12 cellular contexts compared by ENCODE assay signal in genomic region chr7:129864042-129864441, GRCh38.
DNase-seq lines count a peak whose midpoint lies in the region; ATAC-seq and TF ChIP-seq lines count a peak whose summit lies in the region.
"Had no signal": no experiment of that assay in that cellular context is flagged by ENCODE, and none has a peak within 500 bp of the region (broad histone marks: within the 10 kb centered on the region; RNA-seq: fewer than 3 reads in every experiment).

No MANE protein-coding gene starts in this region.

- no peaks in the 10 kb centered on the region for H3K9me3 ChIP-seq in psoas muscle
- H3K9me3 ChIP-seq: right lobe of liver had no signal

- H3K36me3 ChIP-seq in psoas muscle (ENCODE audit: insufficient read depth in 1 of 2, low read depth in 1 of 2): no peaks in the 10 kb centered on the region
- H3K36me3 ChIP-seq: right lobe of liver had no signal

- TF ChIP-seq CTCF in fibroblast of mammary gland (conservative IDR thresholded peaks at IDR 0.05; ENCODE audit: control insufficient read depth, insufficient read depth, low read depth, low read length): no peak
- TF ChIP-seq CTCF in psoas muscle (IDR thresholded peaks at IDR 0.05): no peak

- peaks cover 80% of the 10 kb centered on the region for H3K4me1 ChIP-seq in psoas muscle

- 8 to 18% (median 17%) methylated on average over 3 of the region's 3 CpGs for WGBS in psoas muscle, 3 donors

- in situ Hi-C loops in G401 (cut with HindIII; ENCODE audit: low sequenced_read_pairs): no loop called here

- ATAC-seq in psoas muscle (peak in 3 of 4 donors; percentile 31 to 54 (median 40)), GM18498 (IDR thresholded peaks at IDR 0.05; ENCODE audit: unreplicated experiment) (no peak)
- ATAC-seq: right lobe of liver had no signal

- H3K4me3 ChIP-seq in fibroblast of mammary gland (ENCODE audit: control insufficient read depth, low read depth, low read length) (no peak overlapping the region), psoas muscle (no peak overlapping the region)
- H3K4me3 ChIP-seq: right lobe of liver had no signal

- peak; percentile 49 for DNase-seq in G401 (ENCODE audit: low spot score)
- peak; percentile 29 to 37 for DNase-seq in SHP77 (lab: John Stamatoyannopoulos, UW)
- peak; percentile 37 for DNase-seq in fibroblast of mammary gland (ENCODE audit: low read depth)
- no peak for DNase-seq in psoas muscle
- DNase-seq in COR-L47 (lab: John Stamatoyannopoulos, UW): no peak
- no peak for DNase-seq in activated naive CD4-positive, alpha-beta T cell treated with Interleukin-2 at 50 U/mL for 16 hours
- no peak for DNase-seq in hepatic stellate cell (ENCODE audit: low spot score)
- DNase-seq: activated CD4-positive, alpha-beta memory T cell treated with anti-CD3 and anti-CD28 coated beads for 36 hours; effector CD4-positive, alpha-beta T cell; NCI-H1105 treated with DMSO at 0.1 percent for 48 hours; right lobe of liver had no signal

- H3K27ac ChIP-seq in psoas muscle: peak overlapping the region; percentile 53
- H3K27ac ChIP-seq: right lobe of liver had no signal

- no peaks in the 10 kb centered on the region for H3K27me3 ChIP-seq in psoas muscle (ENCODE audit: insufficient read depth in 3 of 3, low read length in 2 of 3)
- H3K27me3 ChIP-seq: right lobe of liver had no signal

- intact Hi-C loops in psoas muscle (cut with DNase I): no loop called here

Comparison
In these comparisons a context has a peak if more than half of its experiments do, and no peak if none do; other contexts are left out.
1. DNase-seq: peak in G401 (single experiment), SHP77 (2 of 2) and fibroblast of mammary gland (single experiment); none in psoas muscle (0 of 2), COR-L47 (single experiment), activated naive CD4-positive, alpha-beta T cell treated with Interleukin-2 at 50 U/mL for 16 hours (single experiment) and hepatic stellate cell (single experiment).